19 cellular contexts compared by ENCODE assay signal in the genomic region with DNA sequence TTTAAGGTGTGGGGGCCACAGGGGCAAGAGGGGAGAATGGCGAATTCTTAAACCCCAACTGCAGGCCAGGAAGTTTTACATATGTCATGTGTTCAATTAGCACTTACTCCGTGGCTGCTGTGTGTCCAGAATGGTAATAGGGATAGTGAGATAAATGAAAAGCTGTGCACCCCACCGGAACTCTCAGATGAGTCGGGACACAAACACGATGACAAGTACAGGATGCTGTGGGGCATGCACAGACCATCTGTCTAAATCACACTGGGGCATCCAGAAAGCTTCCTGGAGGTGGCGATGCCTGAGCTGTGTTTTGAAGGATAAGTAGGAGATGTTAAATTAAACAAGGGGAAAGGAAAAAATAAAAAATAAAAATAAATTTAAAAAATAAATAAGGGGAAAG. TPM values are rescaled to one million over a fixed set of nuclear protein-coding genes. Genes with fewer than 3 reads are reported as not detected.
DNase-seq lines count a peak whose midpoint lies in the region; ATAC-seq and TF ChIP-seq lines count a peak whose summit lies in the region.
"Had no signal": no experiment of that assay in that cellular context is flagged by ENCODE, and none has a peak within 500 bp of the region (broad histone marks: within the 10 kb centered on the region; RNA-seq: fewer than 3 reads in every experiment).

No MANE protein-coding gene starts in this region.

- in situ Hi-C loops in GM23248 (cut with MboI) = no loop called here

- no peak overlapping the region for H3K9ac ChIP-seq in GM23248
- H3K9ac ChIP-seq: KMS-11 had no signal

- H3F3A ChIP-seq in GM23248 (ENCODE audit: insufficient read depth) = no peaks in the 10 kb centered on the region

- H3K79me2 ChIP-seq in GM23248 (ENCODE audit: insufficient read depth) = no peaks in the 10 kb centered on the region

- no peaks in the 10 kb centered on the region for H3K9me2 ChIP-seq in GM23248 (ENCODE audit: insufficient read depth)

- no peaks in the 10 kb centered on the region for H3K36me3 Mint-ChIP-seq in CD8-positive, alpha-beta T cell
- H3K36me3 Mint-ChIP-seq: CD14-positive monocyte had no signal

- ATAC-seq in CD8-positive, alpha-beta T cell = no peak

- H3K4me3 Mint-ChIP-seq in CD8-positive, alpha-beta T cell = no peak overlapping the region
- H3K4me3 Mint-ChIP-seq: CD14-positive monocyte; T-helper 1 cell treated with Interleukin-12 subunit alpha and Interleukin-12 subunit beta and Interleukin-4 antibody, amounts not matched to agents 30 μg/mL and 1 μg/mL, for 36 hours had no signal

- POLR2A ChIA-PET in CD8-positive, alpha-beta T cell (lab: Charles Lee) = no interaction called here

- no peak overlapping the region for H3K27ac ChIP-seq in C4-2B
- H3K27ac ChIP-seq in GM23248 = no peak overlapping the region
- no peak overlapping the region for H3K27ac ChIP-seq in CD8-positive, alpha-beta T cell (ENCODE audit: low read depth, low read length)
- H3K27ac ChIP-seq: KMS-11, RWPE1 had no signal

- H3K27ac Mint-ChIP-seq in CD8-positive, alpha-beta T cell = no peak overlapping the region
- H3K27ac Mint-ChIP-seq: CD14-positive monocyte; T-helper 1 cell treated with Interleukin-12 subunit alpha and Interleukin-12 subunit beta and Interleukin-4 antibody, amounts not matched to agents 30 μg/mL and 1 μg/mL, for 36 hours had no signal

- no peaks in the 10 kb centered on the region for H4K20me1 ChIP-seq in GM23248 (ENCODE audit: insufficient read depth)

- WGBS in GM23248 (ENCODE audit: low coverage in 1 of 2, low lambda C conversion rate in 2 of 2, missing lambda C conversion rate in 2 of 2), 2 experiments = 49 to 53% methylated on average over 6 of the region's 6 CpGs

- DNase-seq in GM23248 = peak; percentile 9
- peak; percentile 41 for DNase-seq in NCI-H1694 treated with DMSO at 0.1 percent for 48 hours (lab: John Stamatoyannopoulos, UW)
- DNase-seq in iris pigment epithelial cell (ENCODE audit: low read depth) = peak; percentile 25
- DNase-seq in NCI-H524 treated with DMSO at 0.1 percent for 48 hours (lab: John Stamatoyannopoulos, UW) = no peak
- DNase-seq in CD8-positive, alpha-beta T cell = no peak
- DNase-seq in SHP77 treated with DMSO at 0.1 percent for 48 hours (lab: John Stamatoyannopoulos, UW) = no peak
- DNase-seq: AML-193, COR-L47, DMS 273 treated with DMSO at 0.1 percent for 48 hours, MG63, NCI-H1436, NCI-H2029 treated with DMSO at 0.1 percent for 48 hours, NCI-H446 treated with DMSO at 0.1 percent for 48 hours, NCI-H82 had no signal

- 0 out of 2 replicates have a peak, but pooled peaks cover 4% of the 10 kb centered on the region for H3K27me3 ChIP-seq in GM23248 (replicated peaks; ENCODE audit: insufficient read depth)
- no peaks in the 10 kb centered on the region for H3K27me3 ChIP-seq in CD8-positive, alpha-beta T cell (ENCODE audit: insufficient read depth, low read length)
- H3K27me3 ChIP-seq: MG63 had no signal

- peak; percentile 27 for TF ChIP-seq CTCF in C4-2B (conservative IDR thresholded peaks at IDR 0.05)
- TF ChIP-seq CTCF in CD8-positive, alpha-beta T cell (IDR thresholded peaks at IDR 0.05) = no peak

- H2AFZ ChIP-seq in GM23248 = no peak overlapping the region

- H3K4me1 ChIP-seq in GM23248 (ENCODE audit: insufficient read depth) = no peaks in the 10 kb centered on the region
- no peaks in the 10 kb centered on the region for H3K4me1 ChIP-seq in CD8-positive, alpha-beta T cell (ENCODE audit: insufficient read depth, low read length)

- no peaks in the 10 kb centered on the region for H3K9me3 ChIP-seq in GM23248 (ENCODE audit: low read depth)
- H3K9me3 ChIP-seq in CD8-positive, alpha-beta T cell (ENCODE audit: low read length) = no peaks in the 10 kb centered on the region
- H3K9me3 ChIP-seq: MG63 had no signal

- H3K4me1 Mint-ChIP-seq in CD8-positive, alpha-beta T cell (ENCODE audit: low read depth) = no peaks in the 10 kb centered on the region

- no peaks in the 10 kb centered on the region for H3K9me3 Mint-ChIP-seq in CD8-positive, alpha-beta T cell
- H3K9me3 Mint-ChIP-seq: CD14-positive monocyte; T-helper 1 cell treated with Interleukin-12 subunit alpha and Interleukin-12 subunit beta and Interleukin-4 antibody, amounts not matched to agents 30 μg/mL and 1 μg/mL, for 36 hours had no signal

- no peaks in the 10 kb centered on the region for H3K36me3 ChIP-seq in GM23248 (ENCODE audit: low read depth)
- no peaks in the 10 kb centered on the region for H3K36me3 ChIP-seq in CD8-positive, alpha-beta T cell (ENCODE audit: insufficient read depth, low read length)
- H3K36me3 ChIP-seq: MG63 had no signal

- H3K4me3 ChIP-seq in GM23248 = no peak overlapping the region
- no peak overlapping the region for H3K4me3 ChIP-seq in CD8-positive, alpha-beta T cell (ENCODE audit: low read depth, low read length)
- H3K4me3 ChIP-seq: MG63 had no signal

- intact Hi-C loops in CD8-positive, alpha-beta T cell (cut with DNase I, micrococcal nuclease) = no loop called here

- CTCF ChIA-PET in CD8-positive, alpha-beta T cell (lab: Charles Lee) = interaction anchor here (0.9 kb wide), 1 partner anchor 34 kb away, joined by 6 read pairs; no protein-coding TSS in a partner anchor

- H3K27me3 Mint-ChIP-seq in CD8-positive, alpha-beta T cell (ENCODE audit: low read depth) = peaks cover 14% of the 10 kb centered on the region

- H3K4me2 ChIP-seq in GM23248 (ENCODE audit: unreplicated experiment) = no peak overlapping the region
- H3K4me2 ChIP-seq: KMS-11 had no signal

RNA-seq across cellular contexts. Expression of a gene that starts 18.3 kb away (rescaled TPM):
- total RNA-seq in GM23248 (2014; rRNA removed; shearing (Covaris generic)) = 24.4 and 33.0 TPM in 2 replicates
- 3.3 and 4.5 TPM in 2 replicates for polyA plus RNA-seq in GM23248 (2016; fragmentation: Nextera tagmentation; extraction: Ambion mirVana)
- not detected for total RNA-seq in CD8-positive, alpha-beta T cell

Comparison
In these comparisons a context has a peak if more than half of its experiments do, and no peak if none do; other contexts are left out.
1. DNase-seq: peak in GM23248 (single experiment), NCI-H1694 treated with DMSO at 0.1 percent for 48 hours (single experiment) and iris pigment epithelial cell (single experiment); none in NCI-H524 treated with DMSO at 0.1 percent for 48 hours (single experiment), CD8-positive, alpha-beta T cell (0 of 7) and SHP77 treated with DMSO at 0.1 percent for 48 hours (single experiment).
2. RNA of a gene that starts 18.3 kb away (total RNA-seq): 24.4 to 33.0 TPM in GM23248; not detected in CD8-positive, alpha-beta T cell; every median in the first group is over 10 times any median in the second.